11 cellular contexts compared by ENCODE assay signal in genomic region chr7:69736411-69736810, GRCh38.
DNase-seq lines count a peak whose midpoint lies in the region; ATAC-seq, FAIRE-seq and TF ChIP-seq lines count a peak whose summit lies in the region.
"Had no signal": no experiment of that assay in that cellular context is flagged by ENCODE, and none has a peak within 500 bp of the region (broad histone marks: within the 10 kb centered on the region; RNA-seq: fewer than 3 reads in every experiment).

No MANE protein-coding gene starts in this region.

- DNase-seq in NCI-H2107 treated with DMSO at 0.1 percent for 48 hours (lab: John Stamatoyannopoulos, UW; ENCODE audit: unreplicated experiment): peak; percentile 53
- no peak for DNase-seq in NCI-H2107 (lab: John Stamatoyannopoulos, UW)
- DNase-seq in NCI-H510A (lab: John Stamatoyannopoulos, UW): peak; percentile 10
- DNase-seq in SK-N-DZ (ENCODE audit: low spot score): peak; percentile 68
- DNase-seq in GM19239 (ENCODE audit: insufficient read length, low spot score): no peak
- DNase-seq in SKM-1 treated with dmso at 0.1 percent for 144 hours (lab: John Stamatoyannopoulos, UW; ENCODE audit: unreplicated experiment): no peak
- DNase-seq: H9 had no signal

- peaks cover 47% of the 10 kb centered on the region for H3K4me1 ChIP-seq in HEK293 (ENCODE audit: control insufficient read depth, insufficient read depth, low read length)

- no peak overlapping the region for H3K4me3 ChIP-seq in HEK293 (ENCODE audit: low read depth, low read length)
- H3K4me3 ChIP-seq: A549 had no signal

- no peak for ATAC-seq in HG03432 (IDR thresholded peaks at IDR 0.05; ENCODE audit: unreplicated experiment)
- ATAC-seq: A549, SK-N-SH treated with all-trans-retinoic acid at 6 μM for 48 hours had no signal

- no peaks in the 10 kb centered on the region for H3K9me3 ChIP-seq in HEK293 (ENCODE audit: control insufficient read depth, insufficient read depth, low read depth, low read length)
- H3K9me3 ChIP-seq: A549 had no signal

- no peaks in the 10 kb centered on the region for H3K36me3 ChIP-seq in HEK293 (ENCODE audit: control insufficient read depth in 2 of 2, insufficient read depth in 1 of 2, low read length in 2 of 2)

- CTCF ChIA-PET in HEK293 (lab: Yijun Ruan, JAX): no interaction called here

- no peak for FAIRE-seq in GM19239 (lab: Jason Lieb, UNC)
- FAIRE-seq: A549 had no signal

- no peak for TF ChIP-seq CTCF in HEK293 (tag by site-specific recombination; IDR thresholded peaks at IDR 0.05)

- POLR2A ChIA-PET in HEK293 (lab: Yijun Ruan, JAX): no interaction called here

- no peak overlapping the region for H3K27ac ChIP-seq in HEK293 (ENCODE audit: extremely low read depth, low read depth, low read length)
- H3K27ac ChIP-seq: A549 had no signal

TF ChIP-seq in HEK293, 187 proteins besides CTCF, POLR2A, EP300 and RAD21:
- TF ChIP-seq INSM2 (tag by site-specific recombination; IDR thresholded peaks at IDR 0.05) (no peak), OSR2 (tag by site-specific recombination; IDR thresholded peaks at IDR 0.05) (peak; percentile 70), ZNF274 (IDR thresholded peaks at IDR 0.05; ENCODE audit: low read length) (no peak), ZNF274 (tag by site-specific recombination; IDR thresholded peaks at IDR 0.05; ENCODE audit: borderline replicate concordance) (no peak)

Comparison
In these comparisons a context has a peak if more than half of its experiments do, and no peak if none do; other contexts are left out.
1. DNase-seq: peak in NCI-H2107 treated with DMSO at 0.1 percent for 48 hours (single experiment), NCI-H510A (single experiment) and SK-N-DZ (single experiment); none in NCI-H2107 (single experiment), GM19239 (single experiment) and SKM-1 treated with dmso at 0.1 percent for 144 hours (single experiment).